In the genomic region with DNA sequence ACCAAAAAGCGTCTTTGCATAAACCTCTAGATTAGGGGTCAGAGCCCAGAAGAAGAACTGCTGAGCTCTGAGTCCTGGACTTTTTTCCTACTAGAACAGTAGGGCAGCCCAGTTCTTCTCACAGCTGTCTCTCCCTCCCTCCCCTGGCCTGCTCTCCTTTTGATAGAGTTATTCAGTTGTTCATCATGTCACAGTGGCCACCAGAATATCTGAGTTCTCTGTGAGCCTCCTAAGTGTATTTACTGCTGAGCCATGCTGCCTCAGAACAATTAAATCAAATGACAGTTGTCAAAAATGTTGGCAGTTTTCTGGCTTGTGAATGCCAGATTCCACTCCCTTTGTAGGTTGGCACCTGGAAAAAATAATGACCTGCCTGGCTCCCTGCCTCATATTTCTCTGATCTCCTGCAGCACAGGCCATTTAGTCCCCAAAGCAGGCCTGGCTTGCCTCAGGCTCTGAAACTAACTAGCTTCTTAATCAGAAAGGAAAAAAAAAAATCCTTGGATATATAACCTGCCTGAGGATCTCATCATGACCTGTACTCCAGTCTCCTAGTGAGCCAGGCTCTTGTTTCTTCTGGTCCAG, we compare ENCODE assay signal across 35 cellular contexts.
"Had no signal": no experiment of that assay in that cellular context is flagged by ENCODE, and none has a peak within 500 bp of the region (broad histone marks: within the 10 kb centered on the region; RNA-seq: fewer than 3 reads in every experiment).

No MANE protein-coding gene starts in this region.

- H3K27ac ChIP-seq: brain microvascular endothelial cell, VCaP had no signal

- DNase-seq: activated B cell treated with CpG ODN at 0.5 μM for 24 hours; activated CD4-positive, alpha-beta memory T cell treated with anti-CD3 and anti-CD28 coated beads for 36 hours; activated CD4-positive, alpha-beta T cell treated with anti-CD3 and anti-CD28 coated beads for 4 hours; activated CD4-positive, alpha-beta T cell treated with anti-CD3 and anti-CD28 coated beads, Interleukin-2, amount 50 U/mL, for 1 hour; activated CD4-positive, CD25-positive, alpha-beta regulatory T cell treated with anti-CD3 and anti-CD28 coated beads, Interleukin-2, amount 50 U/mL, for 72 hours; activated CD8-positive, alpha-beta memory T cell treated with anti-CD3 and anti-CD28 coated beads, Interleukin-2, amount 50 U/mL, for 4 hours; activated effector memory CD4-positive, alpha-beta T cell treated with Interleukin-2 at 50 U/mL for 16 hours; activated naive CD4-positive, alpha-beta T cell treated with anti-CD3 and anti-CD28 coated beads, Interleukin-2, amount 10 ng/mL, durations not matched to agents 7 days and 5 days; activated naive CD8-positive, alpha-beta T cell treated with anti-CD3 and anti-CD28 coated beads, Interleukin-2, amount 50 U/mL, for 24 hours; activated T-cell treated with anti-CD3 and anti-CD28 coated beads for 4 hours; activated T-cell treated with anti-CD3 and anti-CD28 coated beads, Interleukin-2, amount 50 U/mL, for 4 hours; anterior cingulate cortex; brain microvascular endothelial cell; Kasumi-1; KG1; MG63; NCI-H1048; NCI-H1436; NCI-H1694; NCI-H1930; NCI-H2081 treated with DMSO at 0.1 percent for 48 hours; NCI-H226; NCI-H446 treated with DMSO at 0.1 percent for 48 hours; NCI-H524; NCI-H69; NCI-H82; NK-92 treated with Interleukin-12 subunit alpha and Interleukin-12 subunit beta, amount 100 ng/mL, for 24 hours; PC-3; Peyer's patch; RPMI8226; SW 1271; T-helper 1 cell; T-helper 2 cell; T-helper 9 cell had no signal

- H3K27me3 ChIP-seq: brain microvascular endothelial cell, MG63, Peyer's patch had no signal

- ATAC-seq: activated naive CD8-positive, alpha-beta T cell treated with anti-CD3 and anti-CD28 coated beads, Interleukin-2, amount 50 U/mL, for 24 hours; activated T-cell treated with anti-CD3 and anti-CD28 coated beads, Interleukin-2, amount 50 U/mL, for 4 hours; PC-3 had no signal

- H3K4me3 ChIP-seq: MG63, Peyer's patch had no signal

- H3K4me1 ChIP-seq: Peyer's patch had no signal

- H3K36me3 ChIP-seq: brain microvascular endothelial cell, MG63, Peyer's patch had no signal

- H3K9me3 ChIP-seq: MG63, Peyer's patch had no signal
